9 cellular contexts compared by ENCODE assay signal in the genomic region with DNA sequence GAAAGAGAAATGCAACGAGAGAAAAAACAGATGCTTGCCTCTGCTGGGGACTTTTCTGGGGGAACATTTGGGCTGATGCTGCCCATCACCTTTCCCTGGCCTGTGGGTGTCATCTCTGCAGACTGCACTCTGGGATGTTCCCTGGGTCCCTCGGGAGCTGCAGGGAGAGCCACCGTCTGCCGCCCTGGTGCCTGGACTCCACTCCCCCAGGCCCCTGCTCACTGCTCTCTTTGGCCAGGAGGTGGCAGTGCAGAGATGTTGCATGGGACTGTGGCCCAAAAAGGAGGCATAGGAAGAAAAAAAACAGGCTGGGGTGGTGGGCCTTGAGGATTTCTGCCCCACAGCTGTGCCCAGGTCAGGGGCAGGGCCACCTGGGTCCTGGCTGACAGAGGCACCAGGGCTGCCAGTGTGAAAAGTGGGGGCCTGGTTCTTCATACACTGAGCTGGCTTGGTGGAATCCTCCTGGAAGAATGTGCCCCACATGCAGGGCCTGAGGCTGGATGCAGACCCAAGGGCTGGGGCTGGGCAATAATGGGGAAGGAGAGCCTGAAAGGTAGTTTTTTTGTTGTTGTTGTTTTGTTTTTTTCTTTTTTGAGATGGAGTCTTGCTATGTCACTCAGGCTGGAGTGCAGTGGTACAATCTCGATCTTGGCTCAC.
A peak's percentile ranks its signal among the peaks of the same experiment; 100 is the strongest.
DNase-seq lines count a peak whose midpoint lies in the region; TF ChIP-seq lines count a peak whose summit lies in the region.
"Had no signal": no experiment of that assay in that cellular context is flagged by ENCODE, and none has a peak within 500 bp of the region (broad histone marks: within the 10 kb centered on the region; RNA-seq: fewer than 3 reads in every experiment).

No MANE protein-coding gene starts in this region.

- H3K27ac ChIP-seq in HEK293 (ENCODE audit: extremely low read depth, low read depth, low read length): no peak overlapping the region
- H3K27ac ChIP-seq in right atrium auricular region: peak overlapping the region in 1 of 2 donors; percentile 3

- H3K27ac Mint-ChIP-seq in activated naive CD4-positive, alpha-beta T cell treated with anti-CD3 and anti-CD28 coated beads, Interleukin-2, amount 10 ng/mL, durations not matched to agents 7 days and 5 days: peak overlapping the region; percentile 52
- H3K27ac Mint-ChIP-seq: activated naive CD8-positive, alpha-beta T cell had no signal

- H3K4me1 ChIP-seq in HEK293 (ENCODE audit: control insufficient read depth, insufficient read depth, low read length): no peaks in the 10 kb centered on the region
- H3K4me1 ChIP-seq in right atrium auricular region: peaks cover 0 to 27% of the 10 kb centered on the region in 2 donors

- H3K9me3 ChIP-seq in HEK293 (ENCODE audit: control insufficient read depth, insufficient read depth, low read depth, low read length) (no peaks in the 10 kb centered on the region), right atrium auricular region (no peaks in the 10 kb centered on the region)

- H3K27me3 ChIP-seq in right atrium auricular region: no peaks in the 10 kb centered on the region

- no peaks in the 10 kb centered on the region for H3K36me3 Mint-ChIP-seq in activated naive CD4-positive, alpha-beta T cell treated with anti-CD3 and anti-CD28 coated beads, Interleukin-2, amount 10 ng/mL, durations not matched to agents 7 days and 5 days
- H3K36me3 Mint-ChIP-seq: activated naive CD8-positive, alpha-beta T cell had no signal

- POLR2A ChIA-PET in HEK293 (lab: Yijun Ruan, JAX): no interaction called here

- TF ChIP-seq CTCF in HEK293 (tag by site-specific recombination; IDR thresholded peaks at IDR 0.05) (peak; percentile 39; the same call in 1 of the 2 replicates), right atrium auricular region (IDR thresholded peaks at IDR 0.05) (peak; percentile 64 to 84)

- H3K36me3 ChIP-seq in HEK293 (ENCODE audit: control insufficient read depth in 2 of 2, insufficient read depth in 1 of 2, low read length in 2 of 2) (no peaks in the 10 kb centered on the region), right atrium auricular region (no peaks in the 10 kb centered on the region)

- peaks cover 5% of the 10 kb centered on the region for H3K4me1 Mint-ChIP-seq in activated naive CD4-positive, alpha-beta T cell treated with anti-CD3 and anti-CD28 coated beads, Interleukin-2, amount 10 ng/mL, durations not matched to agents 7 days and 5 days

- DNase-seq in NCI-H2227 (lab: John Stamatoyannopoulos, UW; ENCODE audit: unreplicated experiment) (peak; percentile 54), NCI-H2227 treated with DMSO at 0.1 percent for 48 hours (lab: John Stamatoyannopoulos, UW) (no peak), NCI-H2171 treated with DMSO at 0.1 percent for 48 hours (lab: John Stamatoyannopoulos, UW) (peak; percentile 56), right atrium auricular region (ENCODE audit: low spot score) (no peak), NCI-H1436 treated with DMSO at 0.1 percent for 48 hours (lab: John Stamatoyannopoulos, UW) (no peak)
- peak; percentile 47 for DNase-seq in activated naive CD4-positive, alpha-beta T cell treated with anti-CD3 and anti-CD28 coated beads, Interleukin-2, amount 10 ng/mL, durations not matched to agents 7 days and 5 days
- peak; percentile 37 for DNase-seq in stimulated activated CD4-positive, alpha-beta T cell treated with anti-CD3 and anti-CD28 coated beads, Interleukin-1b, Interleukin-23, amount 100 ng/mL, for 48 hours

- H3K27me3 Mint-ChIP-seq in activated naive CD4-positive, alpha-beta T cell treated with anti-CD3 and anti-CD28 coated beads, Interleukin-2, amount 10 ng/mL, durations not matched to agents 7 days and 5 days: no peaks in the 10 kb centered on the region
- H3K27me3 Mint-ChIP-seq: activated naive CD8-positive, alpha-beta T cell had no signal

- H3K9me3 Mint-ChIP-seq in activated naive CD4-positive, alpha-beta T cell treated with anti-CD3 and anti-CD28 coated beads, Interleukin-2, amount 10 ng/mL, durations not matched to agents 7 days and 5 days: no peaks in the 10 kb centered on the region

- CTCF ChIA-PET in HEK293 (lab: Yijun Ruan, JAX): interaction anchor here (0.6 to 2.5 kb wide), 25 partner anchors 8 to 1480 kb away, joined by 3 to 12 read pairs (median 4); no protein-coding TSS in a partner anchor
- CTCF ChIA-PET in activated naive CD4-positive, alpha-beta T cell treated with anti-CD3 and anti-CD28 coated beads, Interleukin-2, amount 10 ng/mL, durations not matched to agents 7 days and 5 days (lab: Charles Lee): interaction anchor here (0.6 to 1.3 kb wide), 7 partner anchors 10 to 632 kb away, joined by 3 to 4 read pairs (median 3); no protein-coding TSS in a partner anchor

- H3K4me3 ChIP-seq in HEK293 (ENCODE audit: low read depth, low read length) (no peak overlapping the region), right atrium auricular region (no peak overlapping the region)

- no peak overlapping the region for H3K4me3 Mint-ChIP-seq in activated naive CD4-positive, alpha-beta T cell treated with anti-CD3 and anti-CD28 coated beads, Interleukin-2, amount 10 ng/mL, durations not matched to agents 7 days and 5 days
- H3K4me3 Mint-ChIP-seq: activated naive CD8-positive, alpha-beta T cell had no signal

TF ChIP-seq in HEK293, 187 proteins besides CTCF, POLR2A, EP300 and RAD21 (continues in another document):
- TF ChIP-seq ZNF311 (tag by site-specific recombination; IDR thresholded peaks at IDR 0.05; ENCODE audit: borderline replicate concordance) (no peak), ZNF623 (tag by site-specific recombination; IDR thresholded peaks at IDR 0.05) (no peak), ZNF600 (tag by site-specific recombination; IDR thresholded peaks at IDR 0.05) (no peak), ZNF423 (tag by site-specific recombination; IDR thresholded peaks at IDR 0.05) (0 out of 2 replicates have a peak, but pooled peaks have one; percentile 38), ZBTB26 (tag by site-specific recombination; optimal IDR thresholded peaks at IDR 0.05) (no peak), ZNF2 (tag by site-specific recombination; IDR thresholded peaks at IDR 0.05) (peak; percentile 90; the same call in 1 of the 2 replicates), ZNF341 (tag by site-specific recombination; IDR thresholded peaks at IDR 0.05; ENCODE audit: low read depth) (no peak), ZNF19 (tag by site-specific recombination; IDR thresholded peaks at IDR 0.05; ENCODE audit: low read depth) (no peak), ZNF404 (tag by site-specific recombination; IDR thresholded peaks at IDR 0.05) (no peak), ZNF654 (tag by site-specific recombination; IDR thresholded peaks at IDR 0.05; ENCODE audit: low read depth) (peak; percentile 64), ZBTB8A (tag by site-specific recombination; IDR thresholded peaks at IDR 0.05) (peak; percentile 33; the same call in 1 of the 2 replicates), KLF16 (tag by site-specific recombination; IDR thresholded peaks at IDR 0.05) (no peak), PRDM6 (tag by site-specific recombination; IDR thresholded peaks at IDR 0.05) (no peak), IKZF3 (tag by site-specific recombination; IDR thresholded peaks at IDR 0.05) (peak; percentile 36; the same call in 1 of the 2 replicates)
- TF ChIP-seq, protein P1, sequence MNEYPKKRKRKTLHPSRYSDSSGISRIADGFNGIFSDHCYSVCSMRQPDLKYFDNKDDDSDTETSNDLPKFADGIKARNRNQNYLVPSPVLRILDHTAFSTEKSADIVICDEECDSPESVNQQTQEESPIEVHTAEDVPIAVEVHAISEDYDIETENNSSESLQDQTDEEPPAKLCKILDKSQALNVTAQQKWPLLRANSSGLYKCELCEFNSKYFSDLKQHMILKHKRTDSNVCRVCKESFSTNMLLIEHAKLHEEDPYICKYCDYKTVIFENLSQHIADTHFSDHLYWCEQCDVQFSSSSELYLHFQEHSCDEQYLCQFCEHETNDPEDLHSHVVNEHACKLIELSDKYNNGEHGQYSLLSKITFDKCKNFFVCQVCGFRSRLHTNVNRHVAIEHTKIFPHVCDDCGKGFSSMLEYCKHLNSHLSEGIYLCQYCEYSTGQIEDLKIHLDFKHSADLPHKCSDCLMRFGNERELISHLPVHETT (tag by site-specific recombination; IDR thresholded peaks at IDR 0.05): no peak

Comparison
In these comparisons a context has a peak if more than half of its experiments do, and no peak if none do; other contexts are left out.
1. DNase-seq: peak in NCI-H2227 (single experiment), NCI-H2171 treated with DMSO at 0.1 percent for 48 hours (single experiment), activated naive CD4-positive, alpha-beta T cell treated with anti-CD3 and anti-CD28 coated beads, Interleukin-2, amount 10 ng/mL, durations not matched to agents 7 days and 5 days (single experiment) and stimulated activated CD4-positive, alpha-beta T cell treated with anti-CD3 and anti-CD28 coated beads, Interleukin-1b, Interleukin-23, amount 100 ng/mL, for 48 hours (single experiment); none in NCI-H2227 treated with DMSO at 0.1 percent for 48 hours (single experiment), right atrium auricular region (single experiment) and NCI-H1436 treated with DMSO at 0.1 percent for 48 hours (single experiment).